9 cellular contexts compared by ENCODE assay signal in genomic region chr13:23320926-23321533, GRCh38.
DNase-seq lines count a peak whose midpoint lies in the region; ATAC-seq and TF ChIP-seq lines count a peak whose summit lies in the region.
"Had no signal": no experiment of that assay in that cellular context is flagged by ENCODE, and none has a peak within 500 bp of the region (broad histone marks: within the 10 kb centered on the region; RNA-seq: fewer than 3 reads in every experiment).

No MANE protein-coding gene starts in this region.

- H3K27ac ChIP-seq in ascending aorta (peak overlapping the region; percentile 63 to 86), gastrocnemius medialis (peak overlapping the region; percentile 43 to 76 (median 49))

- H3K4me1 ChIP-seq in ascending aorta (peaks cover 0 to 11% of the 10 kb centered on the region in 2 donors), gastrocnemius medialis (peaks cover 42 to 49% of the 10 kb centered on the region in 2 donors)

- ATAC-seq in GM19395 (IDR thresholded peaks at IDR 0.05; ENCODE audit: unreplicated experiment) (peak; percentile 26), HG02943 (IDR thresholded peaks at IDR 0.05; ENCODE audit: low read depth, unreplicated experiment) (peak; percentile 19), gastrocnemius medialis (peak in 1 of 2 donors; percentile 19), GM19467 (IDR thresholded peaks at IDR 0.05; ENCODE audit: unreplicated experiment) (no peak)

- no peak for DNase-seq in ascending aorta (ENCODE audit: low spot score in 2 of 2)
- no peak for DNase-seq in gastrocnemius medialis
- no peak for DNase-seq in mesenteric fat pad (ENCODE audit: low spot score)
- DNase-seq in activated CD4-positive, alpha-beta T cell treated with anti-CD3 and anti-CD28 coated beads, Interleukin-2, amount 50 U/mL, for 1 hour = no peak
- DNase-seq in NOMO-1 treated with dmso at 0.1 percent for 144 hours (lab: John Stamatoyannopoulos, UW; ENCODE audit: unreplicated experiment) = no peak

- no peaks in the 10 kb centered on the region for H3K9me3 ChIP-seq in ascending aorta
- no peaks in the 10 kb centered on the region for H3K9me3 ChIP-seq in gastrocnemius medialis

- H3K36me3 ChIP-seq in ascending aorta = no peaks in the 10 kb centered on the region
- no peaks in the 10 kb centered on the region for H3K36me3 ChIP-seq in gastrocnemius medialis

- H3K27me3 ChIP-seq in ascending aorta (no peaks in the 10 kb centered on the region), gastrocnemius medialis (no peaks in the 10 kb centered on the region)

- in situ Hi-C loops in gastrocnemius medialis (cut with MboI; ENCODE audit: low sequenced_read_pairs in 4 of 4) = loop anchor here in 3 of 4 donors (25.0 kb wide), 1 partner anchor 509 kb away; no protein-coding TSS in a partner anchor

- H3K4me3 ChIP-seq in ascending aorta (peak overlapping the region in 1 of 2 donors; percentile 31), gastrocnemius medialis (no peak overlapping the region)
- H3K4me3 ChIP-seq: lung had no signal

- TF ChIP-seq CTCF in ascending aorta (IDR thresholded peaks at IDR 0.05) = no peak
- TF ChIP-seq CTCF in gastrocnemius medialis (IDR thresholded peaks at IDR 0.05 in 4 of 5, conservative IDR thresholded peaks at IDR 0.05 in 1 of 5) = no peak

- intact Hi-C loops in ascending aorta (cut with DNase I) = loop anchor here (1.0 to 10.0 kb wide), 4 partner anchors 54 to 1719 kb away; partner anchors contain the start of gene MICU2
- intact Hi-C loops in gastrocnemius medialis (cut with DNase I; ENCODE audit: low total_unique reads) = no loop called here

- TF ChIP-seq POLR2A in gastrocnemius medialis (IDR thresholded peaks at IDR 0.05) = no peak
